Comparison of ENCODE assay signal across 8 cellular contexts in the genomic region with DNA sequence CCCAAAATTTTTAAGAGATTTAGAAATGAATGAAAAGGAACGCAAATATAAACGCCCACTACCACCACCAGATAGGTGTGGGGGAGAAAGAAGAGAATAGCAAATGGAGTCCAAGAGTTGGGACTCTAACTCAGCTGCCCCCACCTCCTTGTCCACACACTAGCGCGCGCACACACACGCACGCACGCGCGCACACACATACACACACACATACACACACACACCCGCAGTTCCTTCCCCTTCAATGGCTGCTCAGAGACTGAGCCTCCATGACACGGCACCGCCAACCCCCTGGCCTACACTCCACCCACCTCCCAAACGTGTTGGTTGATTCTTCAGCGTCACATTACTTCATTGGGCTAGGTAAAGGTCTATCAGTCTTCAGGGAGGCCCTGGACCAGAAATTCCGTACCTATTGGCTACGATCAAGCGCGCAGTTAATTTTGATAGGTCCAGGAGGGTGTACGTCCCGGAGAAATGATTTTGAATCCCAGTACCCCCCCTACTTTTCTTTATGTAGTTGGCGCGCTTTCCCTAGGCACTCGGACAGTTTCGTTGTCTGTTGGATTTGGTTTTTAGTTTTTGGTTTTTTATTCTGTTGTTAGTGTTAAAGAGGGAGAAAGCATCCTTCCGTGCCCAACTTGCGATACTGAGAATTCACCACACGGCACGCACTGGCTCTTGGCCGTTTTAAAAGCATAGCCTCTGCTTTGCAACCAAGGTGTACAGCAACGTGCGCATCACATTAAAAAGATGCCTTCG. TPM values are rescaled to one million over a fixed set of nuclear protein-coding genes. Genes with fewer than 3 reads are reported as not detected.
DNase-seq lines count a peak whose midpoint lies in the region; ATAC-seq and TF ChIP-seq lines count a peak whose summit lies in the region.

A gene (minus strand): TSS at position 261 of the 762 bp plus-strand sequence. CDS start 326 bp downstream, outside the sequence.

- POLR2A ChIA-PET in GM10248 (lab: Yijun Ruan, JAX) = interaction anchor here (0.7 kb wide), 1 partner anchor 259 kb away, joined by 3 read pairs; no protein-coding TSS in a partner anchor

- under 1% methylated on average over 33 of the region's 33 CpGs for WGBS in suprapubic skin

- no peaks in the 10 kb centered on the region for H3K9me3 Mint-ChIP-seq in activated naive CD4-positive, alpha-beta T cell treated with anti-CD3 and anti-CD28 coated beads, Interleukin-2, amount 50 U/mL, for 24 hours

- peak; percentile 97 for DNase-seq in GM10248 (ENCODE audit: extremely low spot score)
- DNase-seq in NCI-H1092 (lab: John Stamatoyannopoulos, UW) = peak; percentile 99
- DNase-seq in globus pallidus (ENCODE audit: low spot score) = peak; percentile 98
- DNase-seq in nucleus accumbens (lab: John Stamatoyannopoulos, UW) = peak; percentile 28 to 98 (median 90)
- peak; percentile 96 to 97 for DNase-seq in suprapubic skin (ENCODE audit: low spot score in 2 of 2)

- H3K27me3 Mint-ChIP-seq in activated naive CD4-positive, alpha-beta T cell treated with anti-CD3 and anti-CD28 coated beads, Interleukin-2, amount 50 U/mL, for 24 hours = no peaks in the 10 kb centered on the region

- no peak within 1 kb of the TSS for H3K4me3 Mint-ChIP-seq in activated naive CD4-positive, alpha-beta T cell treated with anti-CD3 and anti-CD28 coated beads, Interleukin-2, amount 50 U/mL, for 24 hours

- ATAC-seq in HG02610 (IDR thresholded peaks at IDR 0.05; ENCODE audit: unreplicated experiment) (peak; percentile 82), SK-N-SH treated with all-trans-retinoic acid at 6 μM for 48 hours (peak; percentile 89)

- no peaks in the 10 kb centered on the region for H3K36me3 ChIP-seq in suprapubic skin

- H3K27me3 ChIP-seq in suprapubic skin = no peaks in the 10 kb centered on the region

- peak within 1 kb of the TSS; percentile 99 for H3K27ac ChIP-seq in suprapubic skin

- no peak for TF ChIP-seq CTCF in GM10248 (IDR thresholded peaks at IDR 0.05; ENCODE audit: control extremely low read depth, extremely low read depth, low read depth, missing control alignments)
- TF ChIP-seq CTCF in suprapubic skin (IDR thresholded peaks at IDR 0.05) = peak in 1 of 2 donors; percentile 7

- peaks cover 18% of the 10 kb centered on the region for H3K4me1 Mint-ChIP-seq in activated naive CD4-positive, alpha-beta T cell treated with anti-CD3 and anti-CD28 coated beads, Interleukin-2, amount 50 U/mL, for 24 hours

- CTCF ChIA-PET in GM10248 (lab: Yijun Ruan, JAX) = interaction anchor here (1.5 kb wide), 1 partner anchor 18 kb away, joined by 3 read pairs; no protein-coding TSS in a partner anchor

- TF ChIP-seq POLR2A in suprapubic skin (IDR thresholded peaks at IDR 0.05) = peak; percentile 16 to 69

- H3K4me3 ChIP-seq in suprapubic skin = peak within 1 kb of the TSS; percentile 99

- TF ChIP-seq EP300 in suprapubic skin (IDR thresholded peaks at IDR 0.05) = no peak

- H3K27ac Mint-ChIP-seq in activated naive CD4-positive, alpha-beta T cell treated with anti-CD3 and anti-CD28 coated beads, Interleukin-2, amount 50 U/mL, for 24 hours = peak within 1 kb of the TSS; percentile 95

- no peaks in the 10 kb centered on the region for H3K36me3 Mint-ChIP-seq in activated naive CD4-positive, alpha-beta T cell treated with anti-CD3 and anti-CD28 coated beads, Interleukin-2, amount 50 U/mL, for 24 hours

- H3K4me1 ChIP-seq in suprapubic skin = peaks cover 21% of the 10 kb centered on the region

- no peaks in the 10 kb centered on the region for H3K9me3 ChIP-seq in suprapubic skin

TF ChIP-seq in SK-N-SH treated with all-trans-retinoic acid at 6 μM for 48 hours, 23 proteins besides CTCF, POLR2A, EP300 and RAD21:
- TF ChIP-seq, protein P1, sequence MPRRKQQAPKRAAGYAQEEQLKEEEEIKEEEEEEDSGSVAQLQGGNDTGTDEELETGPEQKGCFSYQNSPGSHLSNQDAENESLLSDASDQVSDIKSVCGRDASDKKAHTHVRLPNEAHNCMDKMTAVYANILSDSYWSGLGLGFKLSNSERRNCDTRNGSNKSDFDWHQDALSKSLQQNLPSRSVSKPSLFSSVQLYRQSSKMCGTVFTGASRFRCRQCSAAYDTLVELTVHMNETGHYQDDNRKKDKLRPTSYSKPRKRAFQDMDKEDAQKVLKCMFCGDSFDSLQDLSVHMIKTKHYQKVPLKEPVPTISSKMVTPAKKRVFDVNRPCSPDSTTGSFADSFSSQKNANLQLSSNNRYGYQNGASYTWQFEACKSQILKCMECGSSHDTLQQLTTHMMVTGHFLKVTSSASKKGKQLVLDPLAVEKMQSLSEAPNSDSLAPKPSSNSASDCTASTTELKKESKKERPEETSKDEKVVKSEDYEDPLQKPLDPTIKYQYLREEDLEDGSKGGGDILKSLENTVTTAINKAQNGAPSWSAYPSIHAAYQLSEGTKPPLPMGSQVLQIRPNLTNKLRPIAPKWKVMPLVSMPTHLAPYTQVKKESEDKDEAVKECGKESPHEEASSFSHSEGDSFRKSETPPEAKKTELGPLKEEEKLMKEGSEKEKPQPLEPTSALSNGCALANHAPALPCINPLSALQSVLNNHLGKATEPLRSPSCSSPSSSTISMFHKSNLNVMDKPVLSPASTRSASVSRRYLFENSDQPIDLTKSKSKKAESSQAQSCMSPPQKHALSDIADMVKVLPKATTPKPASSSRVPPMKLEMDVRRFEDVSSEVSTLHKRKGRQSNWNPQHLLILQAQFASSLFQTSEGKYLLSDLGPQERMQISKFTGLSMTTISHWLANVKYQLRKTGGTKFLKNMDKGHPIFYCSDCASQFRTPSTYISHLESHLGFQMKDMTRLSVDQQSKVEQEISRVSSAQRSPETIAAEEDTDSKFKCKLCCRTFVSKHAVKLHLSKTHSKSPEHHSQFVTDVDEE (CRISPR knock-in tag; IDR thresholded peaks at IDR 0.05) = no peak
- TF ChIP-seq BACH2 (CRISPR knock-in tag; IDR thresholded peaks at IDR 0.05; ENCODE audit: borderline replicate concordance) (no peak), TOX (CRISPR knock-in tag; IDR thresholded peaks at IDR 0.05; ENCODE audit: borderline replicate concordance) (no peak), TCF4 (CRISPR knock-in tag; IDR thresholded peaks at IDR 0.05; ENCODE audit: borderline replicate concordance) (no peak), ISL1 (CRISPR knock-in tag; IDR thresholded peaks at IDR 0.05) (no peak), GLIS3 (CRISPR knock-in tag; IDR thresholded peaks at IDR 0.05) (no peak), ZNF565 (CRISPR knock-in tag; conservative IDR thresholded peaks at IDR 0.05; ENCODE audit: low read depth) (no peak), CSDC2 (CRISPR knock-in tag; IDR thresholded peaks at IDR 0.05) (no peak), ESRRG (CRISPR knock-in tag; IDR thresholded peaks at IDR 0.05) (no peak), PPARA (CRISPR knock-in tag; IDR thresholded peaks at IDR 0.05; ENCODE audit: borderline replicate concordance) (no peak), SNAI2 (CRISPR knock-in tag; IDR thresholded peaks at IDR 0.05) (no peak), ZNF70 (CRISPR knock-in tag; IDR thresholded peaks at IDR 0.05) (no peak), ZC3H10 (CRISPR knock-in tag; IDR thresholded peaks at IDR 0.05) (no peak), OSR1 (CRISPR knock-in tag; IDR thresholded peaks at IDR 0.05) (no peak), ZNF8 (CRISPR knock-in tag; IDR thresholded peaks at IDR 0.05) (no peak)
- TF ChIP-seq, protein P2, sequence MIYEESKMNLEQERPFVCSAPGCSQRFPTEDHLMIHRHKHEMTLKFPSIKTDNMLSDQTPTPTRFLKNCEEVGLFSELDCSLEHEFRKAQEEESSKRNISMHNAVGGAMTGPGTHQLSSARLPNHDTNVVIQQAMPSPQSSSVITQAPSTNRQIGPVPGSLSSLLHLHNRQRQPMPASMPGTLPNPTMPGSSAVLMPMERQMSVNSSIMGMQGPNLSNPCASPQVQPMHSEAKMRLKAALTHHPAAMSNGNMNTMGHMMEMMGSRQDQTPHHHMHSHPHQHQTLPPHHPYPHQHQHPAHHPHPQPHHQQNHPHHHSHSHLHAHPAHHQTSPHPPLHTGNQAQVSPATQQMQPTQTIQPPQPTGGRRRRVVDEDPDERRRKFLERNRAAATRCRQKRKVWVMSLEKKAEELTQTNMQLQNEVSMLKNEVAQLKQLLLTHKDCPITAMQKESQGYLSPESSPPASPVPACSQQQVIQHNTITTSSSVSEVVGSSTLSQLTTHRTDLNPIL (CRISPR knock-in tag; IDR thresholded peaks at IDR 0.05; ENCODE audit: low read depth) = no peak
- TF ChIP-seq, protein P3, sequence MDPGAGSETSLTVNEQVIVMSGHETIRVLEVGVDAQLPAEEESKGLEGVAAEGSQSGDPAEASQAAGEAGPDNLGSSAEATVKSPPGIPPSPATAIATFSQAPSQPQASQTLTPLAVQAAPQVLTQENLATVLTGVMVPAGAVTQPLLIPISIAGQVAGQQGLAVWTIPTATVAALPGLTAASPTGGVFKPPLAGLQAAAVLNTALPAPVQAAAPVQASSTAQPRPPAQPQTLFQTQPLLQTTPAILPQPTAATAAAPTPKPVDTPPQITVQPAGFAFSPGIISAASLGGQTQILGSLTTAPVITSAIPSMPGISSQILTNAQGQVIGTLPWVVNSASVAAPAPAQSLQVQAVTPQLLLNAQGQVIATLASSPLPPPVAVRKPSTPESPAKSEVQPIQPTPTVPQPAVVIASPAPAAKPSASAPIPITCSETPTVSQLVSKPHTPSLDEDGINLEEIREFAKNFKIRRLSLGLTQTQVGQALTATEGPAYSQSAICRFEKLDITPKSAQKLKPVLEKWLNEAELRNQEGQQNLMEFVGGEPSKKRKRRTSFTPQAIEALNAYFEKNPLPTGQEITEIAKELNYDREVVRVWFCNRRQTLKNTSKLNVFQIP (CRISPR knock-in tag; IDR thresholded peaks at IDR 0.05; ENCODE audit: borderline replicate concordance, low read depth) = no peak
- TF ChIP-seq, protein P4, sequence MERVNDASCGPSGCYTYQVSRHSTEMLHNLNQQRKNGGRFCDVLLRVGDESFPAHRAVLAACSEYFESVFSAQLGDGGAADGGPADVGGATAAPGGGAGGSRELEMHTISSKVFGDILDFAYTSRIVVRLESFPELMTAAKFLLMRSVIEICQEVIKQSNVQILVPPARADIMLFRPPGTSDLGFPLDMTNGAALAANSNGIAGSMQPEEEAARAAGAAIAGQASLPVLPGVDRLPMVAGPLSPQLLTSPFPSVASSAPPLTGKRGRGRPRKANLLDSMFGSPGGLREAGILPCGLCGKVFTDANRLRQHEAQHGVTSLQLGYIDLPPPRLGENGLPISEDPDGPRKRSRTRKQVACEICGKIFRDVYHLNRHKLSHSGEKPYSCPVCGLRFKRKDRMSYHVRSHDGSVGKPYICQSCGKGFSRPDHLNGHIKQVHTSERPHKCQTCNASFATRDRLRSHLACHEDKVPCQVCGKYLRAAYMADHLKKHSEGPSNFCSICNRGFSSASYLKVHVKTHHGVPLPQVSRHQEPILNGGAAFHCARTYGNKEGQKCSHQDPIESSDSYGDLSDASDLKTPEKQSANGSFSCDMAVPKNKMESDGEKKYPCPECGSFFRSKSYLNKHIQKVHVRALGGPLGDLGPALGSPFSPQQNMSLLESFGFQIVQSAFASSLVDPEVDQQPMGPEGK (CRISPR knock-in tag; IDR thresholded peaks at IDR 0.05; ENCODE audit: borderline replicate concordance) = no peak; the same call in 1 of the 2 replicates

RNA-seq across cellular contexts. Expression of the gene that starts here (rescaled TPM):
- 10 to 100 TPM in 3 of 4 donors, 1 to 10 TPM in 1; 7.5 to 17.6 (median 13.7) TPM for total RNA-seq in suprapubic skin

Comparison
In these comparisons a context has a peak if more than half of its experiments do, and no peak if none do; other contexts are left out.
1. Peak in every context shown above with its lines: DNase-seq, ATAC-seq, H3K4me3 ChIP-seq and H3K27ac ChIP-seq.